ENCODE assay signal across 1 cellular context in genomic region chr1:59016390-59016789, GRCh38.
A peak's percentile ranks its signal among the peaks of the same experiment; 100 is the strongest.
TF ChIP-seq lines count a peak whose summit lies in the region.

No MANE protein-coding gene starts in this region.

TF ChIP-seq in HEK293, 187 proteins besides CTCF, POLR2A, EP300 and RAD21 (continued from another document):
- TF ChIP-seq ZBTB11 (tag by site-specific recombination; conservative IDR thresholded peaks at IDR 0.05; ENCODE audit: low read depth) (no peak), ZNF2 (tag by site-specific recombination; IDR thresholded peaks at IDR 0.05) (0 out of 2 replicates have a peak, but pooled peaks have one; percentile 42), PRDM4 (tag by site-specific recombination; IDR thresholded peaks at IDR 0.05) (no peak), ZNF398 (tag by site-specific recombination; IDR thresholded peaks at IDR 0.05) (no peak), ZBTB48 (tag by site-specific recombination; IDR thresholded peaks at IDR 0.05) (no peak), SP7 (tag by site-specific recombination; IDR thresholded peaks at IDR 0.05) (peak; percentile 48; the same call in 1 of the 2 replicates), ZNF280D (tag by site-specific recombination; IDR thresholded peaks at IDR 0.05) (no peak), ZNF747 (tag by site-specific recombination; IDR thresholded peaks at IDR 0.05) (no peak), ZNF658 (tag by site-specific recombination; IDR thresholded peaks at IDR 0.05) (no peak), ZNF792 (tag by site-specific recombination; IDR thresholded peaks at IDR 0.05) (no peak), PRDM10 (tag by site-specific recombination; IDR thresholded peaks at IDR 0.05) (peak; percentile 57), GLIS2 (tag by site-specific recombination; IDR thresholded peaks at IDR 0.05) (no peak), ZNF18 (tag by site-specific recombination; IDR thresholded peaks at IDR 0.05) (no peak), MYNN (tag by site-specific recombination; IDR thresholded peaks at IDR 0.05; ENCODE audit: borderline replicate concordance) (no peak), ZNF571 (tag by site-specific recombination; IDR thresholded peaks at IDR 0.05) (no peak), ZNF24 (tag by site-specific recombination; IDR thresholded peaks at IDR 0.05) (peak; percentile 54; the same call in 1 of the 2 replicates), ZFP41 (tag by site-specific recombination; IDR thresholded peaks at IDR 0.05; ENCODE audit: borderline replicate concordance) (no peak), ZNF366 (tag by site-specific recombination; conservative IDR thresholded peaks at IDR 0.05) (0 out of 2 replicates have a peak, but pooled peaks have one; percentile 20), ZBTB44 (tag by site-specific recombination; IDR thresholded peaks at IDR 0.05) (no peak), ZNF596 (tag by site-specific recombination; IDR thresholded peaks at IDR 0.05) (peak; percentile 71; the same call in 1 of the 2 replicates), ZNF677 (tag by site-specific recombination; IDR thresholded peaks at IDR 0.05) (no peak), SETDB1 (IDR thresholded peaks at IDR 0.05; ENCODE audit: insufficient read length, low read length) (no peak), ZNF335 (tag by site-specific recombination; conservative IDR thresholded peaks at IDR 0.05) (0 out of 2 replicates have a peak, but pooled peaks have one; percentile 7), EGR2 (tag by site-specific recombination; IDR thresholded peaks at IDR 0.05; ENCODE audit: low read depth) (no peak)
